Comparison of ENCODE assay signal across 20 cellular contexts in genomic region chr10:120369831-120370230, GRCh38.
"Had no signal": no experiment of that assay in that cellular context is flagged by ENCODE, and none has a peak within 500 bp of the region (broad histone marks: within the 10 kb centered on the region; RNA-seq: fewer than 3 reads in every experiment).

No MANE protein-coding gene starts in this region.

- H3K4me1 ChIP-seq: body of pancreas, gastrocnemius medialis, pancreas, psoas muscle had no signal

- H3K36me3 ChIP-seq: gastrocnemius medialis, pancreas, thoracic aorta had no signal

- H3K9me3 ChIP-seq: body of pancreas, gastrocnemius medialis, pancreas, psoas muscle, thoracic aorta had no signal

- ATAC-seq: body of pancreas, esophagus mucosa, gastrocnemius medialis, left cardiac atrium, pancreas, psoas muscle, right cardiac atrium had no signal

- H3K27ac ChIP-seq: body of pancreas, gastrocnemius medialis, pancreas, psoas muscle, thoracic aorta had no signal

- H3K4me3 ChIP-seq: body of pancreas, gastrocnemius medialis, pancreas, psoas muscle, thoracic aorta had no signal

- DNase-seq: activated B cell treated with CpG ODN at 0.5 μM for 24 hours; activated CD4-positive, alpha-beta memory T cell treated with anti-CD3 and anti-CD28 coated beads for 36 hours; activated CD4-positive, alpha-beta T cell treated with anti-CD3 and anti-CD28 coated beads for 4 hours; activated effector memory CD4-positive, alpha-beta T cell treated with Interleukin-2 at 50 U/mL for 16 hours; activated naive CD4-positive, alpha-beta T cell treated with anti-CD3 and anti-CD28 coated beads, Interleukin-2, amount 10 ng/mL, durations not matched to agents 7 days and 5 days; activated T-cell treated with anti-CD3 and anti-CD28 coated beads, Interleukin-2, amount 50 U/mL, for 48 hours; amygdala; body of pancreas; effector CD8-positive, alpha-beta T cell; gastrocnemius medialis; hippocampal formation; left cardiac atrium; nephron progenitor cell; pancreas; psoas muscle; right cardiac atrium; stimulated activated CD4-positive, alpha-beta T cell treated with anti-CD3 and anti-CD28 coated beads, Interleukin-4, amount 100 ng/mL, for 24 hours; stimulated activated naive CD4-positive, alpha-beta T cell treated with Interleukin-2 at 50 U/mL for 16 hours had no signal

- H3K27me3 ChIP-seq: body of pancreas, gastrocnemius medialis, pancreas had no signal
